Comparison of ENCODE assay signal across 19 cellular contexts in the genomic region with DNA sequence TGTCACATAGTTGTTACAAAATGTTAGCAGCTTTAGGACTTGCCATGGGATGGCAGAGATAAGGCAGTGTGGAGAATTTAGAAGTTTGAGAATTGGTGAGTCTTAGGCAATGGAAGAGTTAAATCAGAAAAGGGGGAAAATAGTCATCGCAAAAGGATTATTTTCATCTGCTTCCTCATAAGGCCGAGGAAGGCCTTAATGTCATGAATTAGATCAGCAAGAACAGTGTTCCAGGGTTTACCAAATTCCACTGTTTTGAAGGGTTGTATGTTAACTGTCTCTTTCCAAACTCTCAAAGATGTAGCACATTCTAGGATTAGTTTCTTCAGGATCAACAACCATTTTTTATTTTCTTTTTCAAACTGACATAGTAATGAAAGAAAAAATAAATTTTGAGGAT. TPM values are rescaled to one million over a fixed set of nuclear protein-coding genes. Genes with fewer than 3 reads are reported as not detected.
DNase-seq lines count a peak whose midpoint lies in the region; ATAC-seq and TF ChIP-seq lines count a peak whose summit lies in the region.
"Had no signal": no experiment of that assay in that cellular context is flagged by ENCODE, and none has a peak within 500 bp of the region (broad histone marks: within the 10 kb centered on the region; RNA-seq: fewer than 3 reads in every experiment).

No MANE protein-coding gene starts in this region.

- no peak for DNase-seq in activated CD8-positive, alpha-beta T cell treated with anti-CD3 and anti-CD28 coated beads for 36 hours
- DNase-seq in activated CD8-positive, alpha-beta T cell treated with anti-CD3 and anti-CD28 coated beads, Interleukin-2, amount 10 ng/mL, durations not matched to agents 7 days and 5 days = no peak
- DNase-seq in fibroblast of peridontal ligament (ENCODE audit: extremely low read depth) (peak; percentile 46), osteoblast (ENCODE audit: insufficient read length, low spot score, missing footprints) (no peak), upper lobe of right lung (no peak), progenitor cell of endocrine pancreas (ENCODE audit: low spot score, unreplicated experiment) (no peak), RKO (ENCODE audit: low spot score) (no peak)
- DNase-seq: activated effector memory CD4-positive, alpha-beta T cell treated with anti-CD3 and anti-CD28 coated beads, Interleukin-2, amount 50 U/mL, for 16 hours; Caco-2; midbrain; stimulated activated CD4-positive, alpha-beta T cell treated with anti-CD3 and anti-CD28 coated beads, Interleukin-4, amount 100 ng/mL, for 24 hours; stimulated activated naive CD4-positive, alpha-beta T cell treated with Interleukin-2 at 50 U/mL for 16 hours; T-helper 2 cell had no signal

- intact Hi-C loops in activated CD8-positive, alpha-beta T cell treated with anti-CD3 and anti-CD28 coated beads for 36 hours (cut with micrococcal nuclease) = no loop called here
- intact Hi-C loops in upper lobe of right lung (cut with DNase I) = no loop called here

- CTCF ChIA-PET in activated CD8-positive, alpha-beta T cell treated with anti-CD3 and anti-CD28 coated beads for 36 hours (lab: Charles Lee) = no interaction called here
- CTCF ChIA-PET in activated CD8-positive, alpha-beta T cell treated with anti-CD3 and anti-CD28 coated beads, Interleukin-2, amount 10 ng/mL, durations not matched to agents 7 days and 5 days (lab: Charles Lee) = no interaction called here

- H3K9me3 Mint-ChIP-seq in activated CD8-positive, alpha-beta T cell treated with anti-CD3 and anti-CD28 coated beads for 36 hours = no peaks in the 10 kb centered on the region
- H3K9me3 Mint-ChIP-seq in activated CD8-positive, alpha-beta T cell treated with anti-CD3 and anti-CD28 coated beads, Interleukin-2, amount 10 ng/mL, durations not matched to agents 7 days and 5 days (ENCODE audit: insufficient read depth) = no peaks in the 10 kb centered on the region
- no peaks in the 10 kb centered on the region for H3K9me3 Mint-ChIP-seq in progenitor cell of endocrine pancreas (ENCODE audit: low read depth)
- H3K9me3 Mint-ChIP-seq: activated CD4-positive, alpha-beta T cell treated with anti-CD3 and anti-CD28 coated beads, Interleukin-2, amount 10 ng/mL, durations not matched to agents 24 days and 14 days had no signal

- POLR2A ChIA-PET in activated CD8-positive, alpha-beta T cell treated with anti-CD3 and anti-CD28 coated beads for 36 hours (lab: Charles Lee) = no interaction called here
- POLR2A ChIA-PET in activated CD8-positive, alpha-beta T cell treated with anti-CD3 and anti-CD28 coated beads, Interleukin-2, amount 10 ng/mL, durations not matched to agents 7 days and 5 days (lab: Charles Lee) = no interaction called here

- no peak for ATAC-seq in activated CD8-positive, alpha-beta T cell treated with anti-CD3 and anti-CD28 coated beads for 36 hours
- no peak for ATAC-seq in activated CD8-positive, alpha-beta T cell treated with anti-CD3 and anti-CD28 coated beads, Interleukin-2, amount 10 ng/mL, durations not matched to agents 7 days and 5 days
- ATAC-seq in upper lobe of right lung (no peak), HG02623 (IDR thresholded peaks at IDR 0.05; ENCODE audit: unreplicated experiment) (no peak)
- ATAC-seq: HCT116, Panc1 had no signal

- no peaks in the 10 kb centered on the region for H3K27me3 Mint-ChIP-seq in activated CD8-positive, alpha-beta T cell treated with anti-CD3 and anti-CD28 coated beads for 36 hours
- H3K27me3 Mint-ChIP-seq in activated CD8-positive, alpha-beta T cell treated with anti-CD3 and anti-CD28 coated beads, Interleukin-2, amount 10 ng/mL, durations not matched to agents 7 days and 5 days (ENCODE audit: low read depth) = no peaks in the 10 kb centered on the region
- peaks cover 68% of the 10 kb centered on the region for H3K27me3 Mint-ChIP-seq in progenitor cell of endocrine pancreas

- H3K4me3 ChIP-seq in osteoblast (ENCODE audit: insufficient read depth, low read length) = no peak overlapping the region
- H3K4me3 ChIP-seq in upper lobe of right lung = no peak overlapping the region

- peak overlapping the region; percentile 48 for H3K27ac Mint-ChIP-seq in activated CD8-positive, alpha-beta T cell treated with anti-CD3 and anti-CD28 coated beads for 36 hours
- H3K27ac Mint-ChIP-seq in activated CD8-positive, alpha-beta T cell treated with anti-CD3 and anti-CD28 coated beads, Interleukin-2, amount 10 ng/mL, durations not matched to agents 7 days and 5 days = no peak overlapping the region
- no peak overlapping the region for H3K27ac Mint-ChIP-seq in progenitor cell of endocrine pancreas
- H3K27ac Mint-ChIP-seq: activated CD4-positive, alpha-beta T cell treated with anti-CD3 and anti-CD28 coated beads, Interleukin-2, amount 10 ng/mL, durations not matched to agents 24 days and 14 days had no signal

- H3K4me3 Mint-ChIP-seq in activated CD8-positive, alpha-beta T cell treated with anti-CD3 and anti-CD28 coated beads for 36 hours = no peak overlapping the region
- no peak overlapping the region for H3K4me3 Mint-ChIP-seq in activated CD8-positive, alpha-beta T cell treated with anti-CD3 and anti-CD28 coated beads, Interleukin-2, amount 10 ng/mL, durations not matched to agents 7 days and 5 days
- no peak overlapping the region for H3K4me3 Mint-ChIP-seq in progenitor cell of endocrine pancreas (ENCODE audit: low read depth)
- H3K4me3 Mint-ChIP-seq: activated CD4-positive, alpha-beta T cell treated with anti-CD3 and anti-CD28 coated beads, Interleukin-2, amount 10 ng/mL, durations not matched to agents 24 days and 14 days had no signal

- no peak overlapping the region for H2AFZ ChIP-seq in osteoblast (ENCODE audit: low read length)

- peaks cover 5% of the 10 kb centered on the region for H3K36me3 Mint-ChIP-seq in activated CD8-positive, alpha-beta T cell treated with anti-CD3 and anti-CD28 coated beads for 36 hours (ENCODE audit: low read depth)
- H3K36me3 Mint-ChIP-seq in activated CD8-positive, alpha-beta T cell treated with anti-CD3 and anti-CD28 coated beads, Interleukin-2, amount 10 ng/mL, durations not matched to agents 7 days and 5 days (ENCODE audit: low read depth) = no peaks in the 10 kb centered on the region
- no peaks in the 10 kb centered on the region for H3K36me3 Mint-ChIP-seq in progenitor cell of endocrine pancreas (ENCODE audit: insufficient read depth)

- H4K20me1 ChIP-seq in osteoblast (ENCODE audit: insufficient read depth, low read length) = peaks cover 12% of the 10 kb centered on the region

- peaks cover 20% of the 10 kb centered on the region for H3K4me1 Mint-ChIP-seq in activated CD8-positive, alpha-beta T cell treated with anti-CD3 and anti-CD28 coated beads for 36 hours (ENCODE audit: low read depth)
- no peaks in the 10 kb centered on the region for H3K4me1 Mint-ChIP-seq in activated CD8-positive, alpha-beta T cell treated with anti-CD3 and anti-CD28 coated beads, Interleukin-2, amount 10 ng/mL, durations not matched to agents 7 days and 5 days (ENCODE audit: low read depth)
- no peaks in the 10 kb centered on the region for H3K4me1 Mint-ChIP-seq in progenitor cell of endocrine pancreas (ENCODE audit: low read depth)

- peaks cover 24% of the 10 kb centered on the region for H3K36me3 ChIP-seq in osteoblast (ENCODE audit: insufficient read depth, low read length)
- H3K36me3 ChIP-seq in upper lobe of right lung = no peaks in the 10 kb centered on the region

- H3K27ac ChIP-seq in osteoblast (ENCODE audit: low read depth, low read length) (peak overlapping the region; percentile 34), upper lobe of right lung (peak overlapping the region; percentile 5)
- H3K27ac ChIP-seq: 22Rv1, epithelial cell of prostate had no signal

- H3K79me2 ChIP-seq in osteoblast (ENCODE audit: insufficient read depth, low read length) = peaks cover 93% of the 10 kb centered on the region

- peaks cover 19% of the 10 kb centered on the region for H3K4me1 ChIP-seq in osteoblast (ENCODE audit: insufficient read depth, low read length)
- peaks cover 35% of the 10 kb centered on the region for H3K4me1 ChIP-seq in upper lobe of right lung
- H3K4me1 ChIP-seq: Caco-2 had no signal

- peak overlapping the region; percentile 1 for H3K4me2 ChIP-seq in osteoblast (ENCODE audit: insufficient read depth, low read length)

- H3K27me3 ChIP-seq in osteoblast (ENCODE audit: insufficient read depth, low read length) = no peaks in the 10 kb centered on the region
- no peaks in the 10 kb centered on the region for H3K27me3 ChIP-seq in upper lobe of right lung

- no peak for TF ChIP-seq CTCF in activated CD8-positive, alpha-beta T cell treated with anti-CD3 and anti-CD28 coated beads for 36 hours (IDR thresholded peaks at IDR 0.05)
- no peak for TF ChIP-seq CTCF in osteoblast (IDR thresholded peaks at IDR 0.05; ENCODE audit: extremely low read depth, low read depth, low read length)
- TF ChIP-seq CTCF in upper lobe of right lung (IDR thresholded peaks at IDR 0.05) = no peak
- no peak for TF ChIP-seq CTCF in progenitor cell of endocrine pancreas (IDR thresholded peaks at IDR 0.05; ENCODE audit: unreplicated experiment)

- H3K9me3 ChIP-seq in osteoblast (ENCODE audit: low read depth, low read length) (no peaks in the 10 kb centered on the region), upper lobe of right lung (no peaks in the 10 kb centered on the region)
- H3K9me3 ChIP-seq: Caco-2 had no signal

RNA-seq across cellular contexts. Expression of a gene that starts 23.9 kb away (rescaled TPM):
- 10 to 100 TPM; 13.5 to 14.9 TPM for total RNA-seq in activated CD8-positive, alpha-beta T cell treated with anti-CD3 and anti-CD28 coated beads for 36 hours
- 1 to 10 TPM; 4.0 to 5.7 TPM for total RNA-seq in activated CD8-positive, alpha-beta T cell treated with anti-CD3 and anti-CD28 coated beads, Interleukin-2, amount 10 ng/mL, durations not matched to agents 7 days and 5 days
- total RNA-seq in osteoblast (119 and 128 TPM in 2 replicates), upper lobe of right lung (178 TPM), progenitor cell of endocrine pancreas (0.07 and 0.49 TPM in 2 replicates)
- total RNA-seq: Caco-2 had no signal
